24 cellular contexts compared by ENCODE assay signal in the genomic region with DNA sequence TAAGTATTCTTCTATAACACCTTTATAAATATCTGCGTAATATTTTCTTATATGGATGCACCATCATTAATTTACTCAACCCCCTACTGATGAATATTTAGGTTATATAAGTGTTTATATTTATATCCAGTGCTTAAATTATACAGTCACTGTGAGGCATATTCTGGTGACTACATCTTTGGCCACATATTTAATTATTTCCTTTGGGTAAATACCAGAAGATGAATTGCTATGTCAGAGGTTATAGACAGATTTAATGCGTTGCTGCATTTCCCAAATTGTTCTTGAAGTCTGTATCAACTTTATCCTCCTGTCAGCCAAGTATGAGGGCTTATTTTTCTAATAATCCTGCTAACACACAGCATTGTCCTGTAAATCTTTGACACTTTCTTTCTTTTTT. TPM values are rescaled to one million over a fixed set of nuclear protein-coding genes. Genes with fewer than 3 reads are reported as not detected.
"Had no signal": no experiment of that assay in that cellular context is flagged by ENCODE, and none has a peak within 500 bp of the region (broad histone marks: within the 10 kb centered on the region; RNA-seq: fewer than 3 reads in every experiment).

No MANE protein-coding gene starts in this region.

- H3K4me3 ChIP-seq: MG63, SK-N-MC had no signal

- H3K9ac ChIP-seq: KMS-11 had no signal

- H3K27ac ChIP-seq: KMS-11, SK-N-MC, VCaP had no signal

- ATAC-seq: T-cell had no signal

- H3K36me3 Mint-ChIP-seq: activated CD4-positive, alpha-beta memory T cell treated with anti-CD3 and anti-CD28 coated beads for 36 hours; activated naive CD4-positive, alpha-beta T cell treated with anti-CD3 and anti-CD28 coated beads, Interleukin-2, amount 10 ng/mL, durations not matched to agents 7 days and 5 days; activated naive CD8-positive, alpha-beta T cell treated with anti-CD3 and anti-CD28 coated beads for 36 hours; T-cell had no signal

- H3K27me3 ChIP-seq: MG63 had no signal

- H3K27ac Mint-ChIP-seq: activated CD4-positive, alpha-beta memory T cell treated with anti-CD3 and anti-CD28 coated beads for 36 hours; activated CD4-positive, alpha-beta T cell treated with anti-CD3 and anti-CD28 coated beads, Interleukin-2, amount 10 ng/mL, durations not matched to agents 7 days and 5 days; activated naive CD4-positive, alpha-beta T cell treated with anti-CD3 and anti-CD28 coated beads, Interleukin-2, amount 10 ng/mL, durations not matched to agents 7 days and 5 days; activated naive CD8-positive, alpha-beta T cell treated with anti-CD3 and anti-CD28 coated beads for 36 hours; activated T-cell treated with anti-CD3 and anti-CD28 coated beads, Interleukin-2, amount 50 U/mL, for 72 hours; activated T-helper 2 cell treated with anti-CD3 and anti-CD28 coated beads, Interferon-gamma antibody, Interleukin-2, Interleukin-4, amounts not matched to agents 10 μg/mL and 5 μg/mL and 100 μg/mL, durations not matched to agents 14 hours and 24 hours and 36 hours; T-cell had no signal

- DNase-seq: activated CD4-positive, alpha-beta memory T cell treated with anti-CD3 and anti-CD28 coated beads for 36 hours; activated CD4-positive, alpha-beta T cell treated with anti-CD3 and anti-CD28 coated beads, Interleukin-2, amount 10 ng/mL, durations not matched to agents 7 days and 5 days; activated CD4-positive, CD25-positive, alpha-beta regulatory T cell; activated gamma-delta T cell treated with Interleukin-2 at 50 U/mL for 16 hours; activated naive CD4-positive, alpha-beta T cell treated with anti-CD3 and anti-CD28 coated beads, Interleukin-2, amount 10 ng/mL, durations not matched to agents 7 days and 5 days; activated naive CD8-positive, alpha-beta T cell treated with anti-CD3 and anti-CD28 coated beads for 36 hours; activated T-cell treated with anti-CD3 and anti-CD28 coated beads for 4 hours; activated T-cell treated with anti-CD3 and anti-CD28 coated beads, Interleukin-2, amount 50 U/mL, for 72 hours; caudate nucleus; MG63; MV-4-11; NCI-H1105; NCI-H1436; NCI-H1694 treated with DMSO at 0.1 percent for 48 hours; NCI-H2029 treated with DMSO at 0.1 percent for 48 hours; NCI-H510A treated with DMSO at 0.1 percent for 48 hours; NCI-H69; SHP77 treated with DMSO at 0.1 percent for 48 hours; T-cell; T-helper 2 cell had no signal

- H3K9me3 Mint-ChIP-seq: activated CD4-positive, alpha-beta memory T cell treated with anti-CD3 and anti-CD28 coated beads for 36 hours; activated CD4-positive, alpha-beta T cell treated with anti-CD3 and anti-CD28 coated beads, Interleukin-2, amount 10 ng/mL, durations not matched to agents 7 days and 5 days; activated naive CD4-positive, alpha-beta T cell treated with anti-CD3 and anti-CD28 coated beads, Interleukin-2, amount 10 ng/mL, durations not matched to agents 7 days and 5 days; activated naive CD8-positive, alpha-beta T cell treated with anti-CD3 and anti-CD28 coated beads for 36 hours; activated T-cell treated with anti-CD3 and anti-CD28 coated beads, Interleukin-2, amount 50 U/mL, for 72 hours; activated T-helper 2 cell treated with anti-CD3 and anti-CD28 coated beads, Interferon-gamma antibody, Interleukin-2, Interleukin-4, amounts not matched to agents 10 μg/mL and 5 μg/mL and 100 μg/mL, durations not matched to agents 14 hours and 24 hours and 36 hours; T-cell had no signal

- H3K9me3 ChIP-seq: MG63 had no signal

- H3K4me2 ChIP-seq: KMS-11 had no signal

- H3K36me3 ChIP-seq: MG63 had no signal

- H3K4me3 Mint-ChIP-seq: activated CD4-positive, alpha-beta memory T cell treated with anti-CD3 and anti-CD28 coated beads for 36 hours; activated CD4-positive, alpha-beta T cell treated with anti-CD3 and anti-CD28 coated beads, Interleukin-2, amount 10 ng/mL, durations not matched to agents 7 days and 5 days; activated naive CD4-positive, alpha-beta T cell treated with anti-CD3 and anti-CD28 coated beads, Interleukin-2, amount 10 ng/mL, durations not matched to agents 7 days and 5 days; activated naive CD8-positive, alpha-beta T cell treated with anti-CD3 and anti-CD28 coated beads for 36 hours; activated T-cell treated with anti-CD3 and anti-CD28 coated beads, Interleukin-2, amount 50 U/mL, for 72 hours; T-cell had no signal

RNA-seq across cellular contexts. Expression of gene DYSF, which starts 18.7 kb away (rescaled TPM):
- total RNA-seq: activated CD4-positive, alpha-beta memory T cell treated with anti-CD3 and anti-CD28 coated beads for 36 hours; activated T-helper 2 cell treated with anti-CD3 and anti-CD28 coated beads, Interferon-gamma antibody, Interleukin-2, Interleukin-4, amounts not matched to agents 10 μg/mL and 5 μg/mL and 100 μg/mL, durations not matched to agents 14 hours and 24 hours and 36 hours had no signal
